In genomic region chr11:61928606-61929005, GRCh38 we compare ENCODE assay signal across 25 cellular contexts. TPM values are rescaled to one million over a fixed set of nuclear protein-coding genes. Genes with fewer than 3 reads are reported as not detected.
"Had no signal": no experiment of that assay in that cellular context is flagged by ENCODE, and none has a peak within 500 bp of the region (broad histone marks: within the 10 kb centered on the region; RNA-seq: fewer than 3 reads in every experiment).

No MANE protein-coding gene starts in this region.

- ATAC-seq: activated T-helper 17 cell treated with anti-CD3 and anti-CD28 coated beads, Interleukin-2, amount 50 U/mL, for 72 hours; esophagus mucosa; left lobe of liver; stimulated activated naive CD8-positive, alpha-beta T cell treated with anti-CD3 and anti-CD28 coated beads, Interleukin-15, Interleukin-2, amounts not matched to agents 100 U/mL and 50 U/mL, for 24 hours; T-cell had no signal

- H3K27me3 ChIP-seq: right atrium auricular region, tibial artery had no signal

- H3K27ac ChIP-seq: prostate gland, right atrium auricular region, skin epidermis, tibial artery had no signal

- DNase-seq: activated CD4-positive, alpha-beta memory T cell treated with anti-CD3 and anti-CD28 coated beads, Interleukin-2, amount 10 ng/mL, durations not matched to agents 7 days and 5 days; activated CD4-positive, alpha-beta T cell treated with anti-CD3 and anti-CD28 coated beads for 48 hours; activated CD4-positive, CD25-positive, alpha-beta regulatory T cell; activated naive CD4-positive, alpha-beta T cell; activated naive CD8-positive, alpha-beta T cell treated with anti-CD3 and anti-CD28 coated beads, Interleukin-2, amount 10 ng/mL, durations not matched to agents 7 days and 5 days; activated T-cell treated with anti-CD3 and anti-CD28 coated beads, Interleukin-2, amount 50 U/mL, for 1 hour; aorta; cerebellar nuclear complex; effector CD8-positive, alpha-beta T cell; foreskin melanocyte; kidney; stimulated activated naive CD8-positive, alpha-beta T cell treated with anti-CD3 and anti-CD28 coated beads, Interleukin-15, Interleukin-2, amounts not matched to agents 100 U/mL and 50 U/mL, for 24 hours; substantia nigra; T-cell; tibial artery had no signal

- H3K4me3 ChIP-seq: lung, prostate gland, right atrium auricular region, skin epidermis, tibial artery had no signal

- H3K9me3 Mint-ChIP-seq: activated CD4-positive, alpha-beta memory T cell treated with anti-CD3 and anti-CD28 coated beads, Interleukin-2, amount 10 ng/mL, durations not matched to agents 7 days and 5 days; activated naive CD8-positive, alpha-beta T cell treated with anti-CD3 and anti-CD28 coated beads, Interleukin-2, amount 10 ng/mL, durations not matched to agents 7 days and 5 days; activated T-helper 17 cell treated with anti-CD3 and anti-CD28 coated beads, Interleukin-2, amount 50 U/mL, for 72 hours; neural crest cell had no signal

- H3K4me1 ChIP-seq: prostate gland had no signal

- H3K4me1 Mint-ChIP-seq: activated CD4-positive, alpha-beta memory T cell treated with anti-CD3 and anti-CD28 coated beads, Interleukin-2, amount 10 ng/mL, durations not matched to agents 7 days and 5 days; activated T-helper 17 cell treated with anti-CD3 and anti-CD28 coated beads, Interleukin-2, amount 50 U/mL, for 72 hours; T-cell had no signal

- H3K9me3 ChIP-seq: prostate gland, right atrium auricular region had no signal

- H3K36me3 Mint-ChIP-seq: activated naive CD8-positive, alpha-beta T cell treated with anti-CD3 and anti-CD28 coated beads, Interleukin-2, amount 10 ng/mL, durations not matched to agents 7 days and 5 days; mesothelial cell of epicardium had no signal

- H3K27ac Mint-ChIP-seq: activated CD4-positive, alpha-beta memory T cell treated with anti-CD3 and anti-CD28 coated beads, Interleukin-2, amount 10 ng/mL, durations not matched to agents 7 days and 5 days; activated naive CD8-positive, alpha-beta T cell treated with anti-CD3 and anti-CD28 coated beads, Interleukin-2, amount 10 ng/mL, durations not matched to agents 7 days and 5 days; activated T-helper 17 cell treated with anti-CD3 and anti-CD28 coated beads, Interleukin-2, amount 50 U/mL, for 72 hours; dendritic cell treated with granulocyte-macrophage colony-stimulating factor and Interleukin-4, amounts not matched to agents 40 ng/mL and 50 ng/mL, for 4 days; mesothelial cell of epicardium; T-cell had no signal

- H3K4me3 Mint-ChIP-seq: activated CD4-positive, alpha-beta memory T cell treated with anti-CD3 and anti-CD28 coated beads, Interleukin-2, amount 10 ng/mL, durations not matched to agents 7 days and 5 days; activated naive CD8-positive, alpha-beta T cell treated with anti-CD3 and anti-CD28 coated beads, Interleukin-2, amount 10 ng/mL, durations not matched to agents 7 days and 5 days; activated T-helper 17 cell treated with anti-CD3 and anti-CD28 coated beads, Interleukin-2, amount 50 U/mL, for 72 hours; dendritic cell treated with granulocyte-macrophage colony-stimulating factor and Interleukin-4, amounts not matched to agents 40 ng/mL and 50 ng/mL, for 4 days; mesothelial cell of epicardium; neural crest cell; T-cell had no signal

- H3K36me3 ChIP-seq: prostate gland, right atrium auricular region, tibial artery had no signal

RNA-seq across cellular contexts. Expression of gene RAB3IL1, which starts 11.2 kb away (rescaled TPM):
- total RNA-seq: activated CD4-positive, alpha-beta memory T cell treated with anti-CD3 and anti-CD28 coated beads, Interleukin-2, amount 10 ng/mL, durations not matched to agents 7 days and 5 days; activated T-helper 17 cell treated with anti-CD3 and anti-CD28 coated beads, Interleukin-2, amount 50 U/mL, for 72 hours had no signal
